ENCODE assay signal across 8 cellular contexts in genomic region chr9:83955985-83956287, GRCh38.
DNase-seq lines count a peak whose midpoint lies in the region; ATAC-seq and TF ChIP-seq lines count a peak whose summit lies in the region.

No MANE protein-coding gene starts in this region.

- H4K20me1 ChIP-seq in DOHH2 (ENCODE audit: control insufficient read depth, insufficient read depth, low read depth, low read length) = no peaks in the 10 kb centered on the region

- H3K4me1 ChIP-seq in DOHH2 (ENCODE audit: control insufficient read depth, low read length) (peaks cover 20% of the 10 kb centered on the region), iPS-20b (ENCODE audit: insufficient read depth, low read length) (no peaks in the 10 kb centered on the region), subcutaneous abdominal adipose tissue (ENCODE audit: control insufficient read depth in 5 of 5, insufficient read depth in 5 of 5, low read length in 5 of 5) (peaks cover 0 to 23% (median 18%) of the 10 kb centered on the region in 5 donors)

- peak overlapping the region; percentile 97 for H3K4me2 ChIP-seq in DOHH2 (ENCODE audit: low read length)

- H3K36me3 ChIP-seq in DOHH2 (ENCODE audit: control insufficient read depth, low read length) (peaks cover 20% of the 10 kb centered on the region), iPS-20b (ENCODE audit: insufficient read depth, low read depth, low read length) (no peaks in the 10 kb centered on the region), subcutaneous abdominal adipose tissue (ENCODE audit: control insufficient read depth in 5 of 5, insufficient read depth in 5 of 5, low read length in 5 of 5) (peaks cover 0 to 11% (median 8%) of the 10 kb centered on the region in 5 donors)

- peak in 1 of 2 experiments; percentile 88 for DNase-seq in HL-60 (ENCODE audit: low read depth in 1 of 2, low spot score in 1 of 2)
- DNase-seq in activated T-cell treated with anti-CD3 and anti-CD28 coated beads, Interleukin-2, amount 50 U/mL, for 48 hours = peak; percentile 60 to 65
- no peak for DNase-seq in effector CD4-positive, alpha-beta T cell
- no peak for DNase-seq in Ammon's horn (ENCODE audit: low spot score)

- peaks cover 13% of the 10 kb centered on the region for H3K79me2 ChIP-seq in DOHH2 (ENCODE audit: control insufficient read depth, low read length)

- H3K27me3 ChIP-seq in DOHH2 (ENCODE audit: control insufficient read depth, low read length) (no peaks in the 10 kb centered on the region), HL-60 (ENCODE audit: insufficient read depth, poor library complexity, severe bottlenecking) (no peaks in the 10 kb centered on the region), iPS-20b (ENCODE audit: insufficient read depth, low read length) (peaks cover 7% of the 10 kb centered on the region; the same call in 1 of the 2 replicates), subcutaneous abdominal adipose tissue (ENCODE audit: control insufficient read depth in 5 of 5, insufficient read depth in 4 of 5, low read length in 5 of 5) (no peaks in the 10 kb centered on the region)

- no peak for TF ChIP-seq CTCF in DOHH2 (IDR thresholded peaks at IDR 0.05; ENCODE audit: low read depth, low read length, poor library complexity, severe bottlenecking)
- TF ChIP-seq CTCF in HL-60 (IDR thresholded peaks at IDR 0.05; ENCODE audit: insufficient read depth, low read length) = no peak

- peaks cover 5% of the 10 kb centered on the region; the same call in 1 of the 2 replicates for H3F3A ChIP-seq in DOHH2 (ENCODE audit: control insufficient read depth, insufficient read depth)

- H3K9ac ChIP-seq in iPS-20b (ENCODE audit: low read depth, low read length) = peak overlapping the region; percentile 69; the same call in 1 of the 2 replicates
- H3K9ac ChIP-seq in subcutaneous abdominal adipose tissue (ENCODE audit: low read length in 5 of 5) = peak overlapping the region; percentile 73 to 95 (median 90)

- H3K27ac ChIP-seq in DOHH2 (ENCODE audit: low read depth, low read length) = peak overlapping the region; percentile 47; the same call in 1 of the 2 replicates
- peak overlapping the region; percentile 65 for H3K27ac ChIP-seq in HL-60 (replicated peaks)
- H3K27ac ChIP-seq in iPS-20b (ENCODE audit: low read length) = no peak overlapping the region
- H3K27ac ChIP-seq in subcutaneous abdominal adipose tissue (ENCODE audit: low read depth, low read length) = peak overlapping the region; percentile 82

- H3K9me3 ChIP-seq in DOHH2 (ENCODE audit: control insufficient read depth, insufficient read depth, low read length) = no peaks in the 10 kb centered on the region
- H3K9me3 ChIP-seq in iPS-20b (ENCODE audit: insufficient read depth, low read depth, low read length) = no peaks in the 10 kb centered on the region
- no peaks in the 10 kb centered on the region for H3K9me3 ChIP-seq in subcutaneous abdominal adipose tissue (ENCODE audit: control insufficient read depth in 5 of 5, low read length in 5 of 5)

- peak overlapping the region; percentile 93 for H3K4me3 ChIP-seq in DOHH2 (ENCODE audit: low read length)
- no peak overlapping the region for H3K4me3 ChIP-seq in HL-60 (replicated peaks; ENCODE audit: insufficient read depth, low read length)
- H3K4me3 ChIP-seq in iPS-20b (ENCODE audit: low read length) = peak overlapping the region; percentile 73; the same call in 1 of the 2 replicates
- peak overlapping the region; percentile 85 to 96 (median 90) for H3K4me3 ChIP-seq in subcutaneous abdominal adipose tissue (ENCODE audit: low read depth in 1 of 5, low read length in 5 of 5)

- no peaks in the 10 kb centered on the region for H3K9me2 ChIP-seq in DOHH2 (replicated peaks; ENCODE audit: control insufficient read depth, low read length)

- no peak for ATAC-seq in GM18868 (IDR thresholded peaks at IDR 0.05; ENCODE audit: unreplicated experiment)

Comparison
In these comparisons a context has a peak if more than half of its experiments do, and no peak if none do; other contexts are left out.
1. DNase-seq: peak in activated T-cell treated with anti-CD3 and anti-CD28 coated beads, Interleukin-2, amount 50 U/mL, for 48 hours (2 of 2); none in effector CD4-positive, alpha-beta T cell (single experiment) and Ammon's horn (single experiment).